ENCODE assay signal across 17 cellular contexts in the genomic region with DNA sequence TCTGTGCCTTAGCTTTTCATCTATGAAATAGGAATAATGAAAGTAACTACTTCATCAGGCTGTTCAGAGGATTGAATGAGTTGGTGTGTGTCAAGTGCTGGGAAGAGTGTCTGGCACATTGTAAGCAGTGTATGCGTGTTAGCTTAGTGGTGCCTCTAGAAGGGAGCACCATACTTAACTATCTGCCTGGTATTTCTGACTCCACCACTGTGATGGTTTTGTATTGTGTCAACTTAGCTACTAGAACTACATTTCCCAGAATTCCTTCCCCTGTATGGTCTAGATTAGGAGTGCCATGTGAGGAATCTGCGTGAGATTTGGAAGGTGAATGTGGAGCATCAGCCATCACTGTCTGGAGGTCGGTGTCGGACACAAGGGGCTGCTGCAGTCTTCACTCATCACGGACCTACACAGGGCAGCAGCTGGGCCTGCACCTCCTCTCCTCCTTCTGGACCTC.
DNase-seq lines count a peak whose midpoint lies in the region; ATAC-seq and TF ChIP-seq lines count a peak whose summit lies in the region.
"Had no signal": no experiment of that assay in that cellular context is flagged by ENCODE, and none has a peak within 500 bp of the region (broad histone marks: within the 10 kb centered on the region; RNA-seq: fewer than 3 reads in every experiment).

No MANE protein-coding gene starts in this region.

- H3K79me2 ChIP-seq in fibroblast of lung (ENCODE audit: control insufficient read depth, insufficient read depth, low read length) = no peaks in the 10 kb centered on the region

- no peaks in the 10 kb centered on the region for H3K27me3 Mint-ChIP-seq in Caco-2 (ENCODE audit: insufficient read depth, unreplicated experiment)
- peaks cover 12% of the 10 kb centered on the region for H3K27me3 Mint-ChIP-seq in activated T-cell treated with anti-CD3 and anti-CD28 coated beads, Interleukin-2, amount 50 U/mL, for 4 hours (ENCODE audit: low read depth)

- no peaks in the 10 kb centered on the region for H3K36me3 ChIP-seq in Caco-2 (ENCODE audit: control insufficient read depth, insufficient read depth, low read length)
- no peaks in the 10 kb centered on the region for H3K36me3 ChIP-seq in fibroblast of lung (ENCODE audit: control insufficient read depth, insufficient read depth, low read length)

- CTCF ChIA-PET in Caco-2 (lab: Charles Lee) = interaction anchor here (1.1 kb wide), 1 partner anchor 119 kb away, joined by 6 read pairs; no protein-coding TSS in a partner anchor

- no peak overlapping the region for H3K4me3 Mint-ChIP-seq in Caco-2 (ENCODE audit: unreplicated experiment)
- H3K4me3 Mint-ChIP-seq in activated T-cell treated with anti-CD3 and anti-CD28 coated beads, Interleukin-2, amount 50 U/mL, for 4 hours = no peak overlapping the region
- H3K4me3 Mint-ChIP-seq: activated T-cell treated with anti-CD3 and anti-CD28 coated beads, Interleukin-2, amount 50 U/mL, for 72 hours; B cell; natural killer cell treated with Interleukin-12 subunit alpha and Interleukin-12 subunit beta and Interleukin-15 and Interleukin-18, amount 100 ng/mL, for 72 hours; stimulated activated naive CD8-positive, alpha-beta T cell treated with anti-CD3 and anti-CD28 coated beads, Interleukin-15, amount 100 ng/mL, for 72 hours had no signal

- no peak for DNase-seq in Caco-2
- DNase-seq in fibroblast of lung (ENCODE audit: low read depth in 2 of 2) = peak in 1 of 2 donors; percentile 49
- DNase-seq in renal cortical epithelial cell (ENCODE audit: low read depth) = peak; percentile 17
- DNase-seq in activated T-cell treated with anti-CD3 and anti-CD28 coated beads for 4 hours = no peak
- DNase-seq in activated T-cell treated with anti-CD3 and anti-CD28 coated beads, Interleukin-2, amount 50 U/mL, for 4 hours = no peak
- no peak for DNase-seq in NCI-H1092 treated with DMSO at 0.1 percent for 48 hours (lab: John Stamatoyannopoulos, UW)
- DNase-seq: activated T-cell treated with anti-CD3 and anti-CD28 coated beads, Interleukin-2, amount 50 U/mL, for 72 hours; GF-D8; GOT3; hypothalamus; stimulated activated CD4-positive, alpha-beta T cell treated with anti-CD3 and anti-CD28 coated beads, Interleukin-1b, Interleukin-23, amount 100 ng/mL, for 48 hours; stimulated activated naive CD8-positive, alpha-beta T cell treated with anti-CD3 and anti-CD28 coated beads, Interleukin-15, amount 100 ng/mL, for 72 hours had no signal

- H3K4me1 ChIP-seq in Caco-2 = peaks cover 12% of the 10 kb centered on the region
- peaks cover 30% of the 10 kb centered on the region for H3K4me1 ChIP-seq in fibroblast of lung (ENCODE audit: control insufficient read depth, extremely low read depth, insufficient read depth, low read length)

- H3K36me3 Mint-ChIP-seq in Caco-2 (ENCODE audit: insufficient read depth, unreplicated experiment) = no peaks in the 10 kb centered on the region
- H3K36me3 Mint-ChIP-seq in activated T-cell treated with anti-CD3 and anti-CD28 coated beads, Interleukin-2, amount 50 U/mL, for 4 hours (ENCODE audit: insufficient read depth) = no peaks in the 10 kb centered on the region
- H3K36me3 Mint-ChIP-seq: natural killer cell treated with Interleukin-12 subunit alpha and Interleukin-12 subunit beta and Interleukin-15 and Interleukin-18, amount 100 ng/mL, for 72 hours had no signal

- H3K4me3 ChIP-seq in Caco-2 (ENCODE audit: low read depth, low read length) (no peak overlapping the region), fibroblast of lung (replicated peaks in 1 of 4; ENCODE audit: control extremely low read depth in 1 of 4, insufficient read depth in 1 of 4, low read depth in 3 of 4, low read length in 4 of 4) (no peak overlapping the region)

- no peak overlapping the region for H3K4me2 ChIP-seq in fibroblast of lung (ENCODE audit: extremely low read depth, insufficient read depth, low read length)

- no peak overlapping the region for H2AFZ ChIP-seq in fibroblast of lung (ENCODE audit: low read length)

- TF ChIP-seq CTCF in Caco-2 (IDR thresholded peaks at IDR 0.05; ENCODE audit: insufficient read depth in 1 of 2, low read depth in 1 of 2, low read length in 1 of 2, severe bottlenecking in 1 of 2, unreplicated experiment in 1 of 2) = no peak
- no peak for TF ChIP-seq CTCF in fibroblast of lung (conservative IDR thresholded peaks at IDR 0.05 in 1 of 2, IDR thresholded peaks at IDR 0.05 in 1 of 2; ENCODE audit: low read depth in 1 of 2, low read length in 2 of 2)

- ATAC-seq in SK-N-SH treated with all-trans-retinoic acid at 6 μM for 48 hours (peak; percentile 21; the same call in 2 of the 3 replicates), GM21390 (IDR thresholded peaks at IDR 0.05; ENCODE audit: unreplicated experiment) (no peak)
- ATAC-seq in activated T-cell treated with anti-CD3 and anti-CD28 coated beads, Interleukin-2, amount 50 U/mL, for 4 hours = no peak
- ATAC-seq: activated T-cell treated with anti-CD3 and anti-CD28 coated beads, Interleukin-2, amount 50 U/mL, for 72 hours; stimulated activated naive CD8-positive, alpha-beta T cell treated with anti-CD3 and anti-CD28 coated beads, Interleukin-15, amount 100 ng/mL, for 72 hours had no signal

- H3K27me3 ChIP-seq in Caco-2 (replicated peaks; ENCODE audit: control insufficient read depth, insufficient read depth, low read length) (no peaks in the 10 kb centered on the region), fibroblast of lung (ENCODE audit: control insufficient read depth, insufficient read depth, low read length) (no peaks in the 10 kb centered on the region)

- H3K9me3 ChIP-seq in Caco-2 (no peaks in the 10 kb centered on the region), fibroblast of lung (ENCODE audit: control insufficient read depth, insufficient read depth, low read depth, low read length) (no peaks in the 10 kb centered on the region)

- H3K9ac ChIP-seq in fibroblast of lung (ENCODE audit: insufficient read depth, low read length) = no peak overlapping the region

- BruUV-seq in Caco-2 (replicated peaks; lab: Mats Ljungman, UMichigan) = no TSS peak

- peak overlapping the region; percentile 97 for H3K27ac ChIP-seq in fibroblast of lung (ENCODE audit: insufficient read depth, low read length)
- H3K27ac ChIP-seq: HL-60 had no signal

- peaks cover 24% of the 10 kb centered on the region for H3K4me1 Mint-ChIP-seq in Caco-2 (ENCODE audit: low read depth, unreplicated experiment)
- H3K4me1 Mint-ChIP-seq in activated T-cell treated with anti-CD3 and anti-CD28 coated beads, Interleukin-2, amount 50 U/mL, for 4 hours (ENCODE audit: low read depth) = no peaks in the 10 kb centered on the region
- H3K4me1 Mint-ChIP-seq: B cell; stimulated activated naive CD8-positive, alpha-beta T cell treated with anti-CD3 and anti-CD28 coated beads, Interleukin-15, amount 100 ng/mL, for 72 hours had no signal

- peaks cover 9% of the 10 kb centered on the region for H3K9me3 Mint-ChIP-seq in Caco-2 (ENCODE audit: unreplicated experiment)
- H3K9me3 Mint-ChIP-seq in activated T-cell treated with anti-CD3 and anti-CD28 coated beads, Interleukin-2, amount 50 U/mL, for 4 hours = no peaks in the 10 kb centered on the region
- H3K9me3 Mint-ChIP-seq: activated T-cell treated with anti-CD3 and anti-CD28 coated beads, Interleukin-2, amount 50 U/mL, for 72 hours; natural killer cell treated with Interleukin-12 subunit alpha and Interleukin-12 subunit beta and Interleukin-15 and Interleukin-18, amount 100 ng/mL, for 72 hours; stimulated activated naive CD8-positive, alpha-beta T cell treated with anti-CD3 and anti-CD28 coated beads, Interleukin-15, amount 100 ng/mL, for 72 hours had no signal

- no peaks in the 10 kb centered on the region for H4K20me1 ChIP-seq in fibroblast of lung (ENCODE audit: control insufficient read depth, extremely low read depth, insufficient read depth, low read length)

- intact Hi-C loops in Caco-2 (cut with micrococcal nuclease; ENCODE audit: unreplicated experiment) = no loop called here

- POLR2A ChIA-PET in Caco-2 (lab: Charles Lee) = interaction anchor here (1.4 kb wide), 1 partner anchor 206 kb away, joined by 5 read pairs; a partner anchor contains a TSS

- H3K27ac Mint-ChIP-seq in Caco-2 (ENCODE audit: unreplicated experiment) = peak overlapping the region; percentile 70
- H3K27ac Mint-ChIP-seq: activated T-cell treated with anti-CD3 and anti-CD28 coated beads, Interleukin-2, amount 50 U/mL, for 72 hours; B cell; natural killer cell treated with Interleukin-12 subunit alpha and Interleukin-12 subunit beta and Interleukin-15 and Interleukin-18, amount 100 ng/mL, for 72 hours; stimulated activated naive CD8-positive, alpha-beta T cell treated with anti-CD3 and anti-CD28 coated beads, Interleukin-15, amount 100 ng/mL, for 72 hours had no signal

TF ChIP-seq in SK-N-SH treated with all-trans-retinoic acid at 6 μM for 48 hours, 23 proteins besides CTCF, POLR2A, EP300 and RAD21 (continues in another document):
- TF ChIP-seq, protein P1, sequence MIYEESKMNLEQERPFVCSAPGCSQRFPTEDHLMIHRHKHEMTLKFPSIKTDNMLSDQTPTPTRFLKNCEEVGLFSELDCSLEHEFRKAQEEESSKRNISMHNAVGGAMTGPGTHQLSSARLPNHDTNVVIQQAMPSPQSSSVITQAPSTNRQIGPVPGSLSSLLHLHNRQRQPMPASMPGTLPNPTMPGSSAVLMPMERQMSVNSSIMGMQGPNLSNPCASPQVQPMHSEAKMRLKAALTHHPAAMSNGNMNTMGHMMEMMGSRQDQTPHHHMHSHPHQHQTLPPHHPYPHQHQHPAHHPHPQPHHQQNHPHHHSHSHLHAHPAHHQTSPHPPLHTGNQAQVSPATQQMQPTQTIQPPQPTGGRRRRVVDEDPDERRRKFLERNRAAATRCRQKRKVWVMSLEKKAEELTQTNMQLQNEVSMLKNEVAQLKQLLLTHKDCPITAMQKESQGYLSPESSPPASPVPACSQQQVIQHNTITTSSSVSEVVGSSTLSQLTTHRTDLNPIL (CRISPR knock-in tag; IDR thresholded peaks at IDR 0.05; ENCODE audit: low read depth) = no peak
- TF ChIP-seq GLIS3 (CRISPR knock-in tag; IDR thresholded peaks at IDR 0.05) = no peak
- no peak for TF ChIP-seq ZFP3 (CRISPR knock-in tag; IDR thresholded peaks at IDR 0.05)
- TF ChIP-seq ZNF8 (CRISPR knock-in tag; IDR thresholded peaks at IDR 0.05) = no peak
- TF ChIP-seq BACH2 (CRISPR knock-in tag; IDR thresholded peaks at IDR 0.05; ENCODE audit: borderline replicate concordance) = no peak
- no peak for TF ChIP-seq TOX (CRISPR knock-in tag; IDR thresholded peaks at IDR 0.05; ENCODE audit: borderline replicate concordance)
- TF ChIP-seq OSR1 (CRISPR knock-in tag; IDR thresholded peaks at IDR 0.05) = no peak
